In genomic region chr5:9831823-9832222, GRCh38 we compare ENCODE assay signal across 24 cellular contexts.
DNase-seq lines count a peak whose midpoint lies in the region; ATAC-seq, FAIRE-seq and TF ChIP-seq lines count a peak whose summit lies in the region.
"Had no signal": no experiment of that assay in that cellular context is flagged by ENCODE, and none has a peak within 500 bp of the region (broad histone marks: within the 10 kb centered on the region; RNA-seq: fewer than 3 reads in every experiment).

No MANE protein-coding gene starts in this region.

- TF ChIP-seq CTCF in Caco-2 (IDR thresholded peaks at IDR 0.05; ENCODE audit: insufficient read depth in 1 of 2, low read depth in 1 of 2, low read length in 1 of 2, severe bottlenecking in 1 of 2, unreplicated experiment in 1 of 2) (no peak), IMR-90 (conservative IDR thresholded peaks at IDR 0.05; ENCODE audit: low read depth, low read length) (no peak), H1 (IDR thresholded peaks at IDR 0.05; ENCODE audit: control extremely low read depth in 1 of 3, insufficient read depth in 1 of 3, low read depth in 1 of 3, low read length in 3 of 3) (no peak), fibroblast of villous mesenchyme (IDR thresholded peaks at IDR 0.05; ENCODE audit: insufficient read depth, low read depth, low read length) (no peak), CD14-positive monocyte (IDR thresholded peaks at IDR 0.05) (no peak), tibial artery (IDR thresholded peaks at IDR 0.05) (no peak)

- H3K9me3 ChIP-seq in Caco-2 (no peaks in the 10 kb centered on the region), IMR-90 (ENCODE audit: control insufficient read depth, insufficient read depth, low read length) (no peaks in the 10 kb centered on the region), H1 (ENCODE audit: insufficient read depth in 2 of 2, low read depth in 1 of 2, low read length in 1 of 2) (no peaks in the 10 kb centered on the region), tibial artery (no peaks in the 10 kb centered on the region)
- H3K9me3 ChIP-seq: BLaER1, SJSA1 had no signal

- H3K27ac ChIP-seq in IMR-90 (ENCODE audit: insufficient read depth, low read length) (no peak overlapping the region), H1 (ENCODE audit: low read depth, low read length) (no peak overlapping the region), tibial artery (no peak overlapping the region)
- H3K27ac ChIP-seq: BLaER1, SJSA1 had no signal

- H3K4me1 Mint-ChIP-seq in Caco-2 (ENCODE audit: low read depth, unreplicated experiment) (peaks cover 40% of the 10 kb centered on the region), CD14-positive monocyte (no peaks in the 10 kb centered on the region)

- no TSS peak for BruUV-seq in Caco-2 (replicated peaks; lab: Mats Ljungman, UMichigan)
- no TSS peak for BruUV-seq in IMR-90 (replicated peaks; lab: Mats Ljungman, UMichigan)

- H3K18ac ChIP-seq in IMR-90 (ENCODE audit: low read depth, low read length) (no peak overlapping the region), H1 (ENCODE audit: extremely low read depth, low read length) (no peak overlapping the region)

- in situ Hi-C loops in IMR-90 (cut with MboI; ENCODE audit: low sequenced_read_pairs), result no loop called here

- no peak overlapping the region for H4K5ac ChIP-seq in IMR-90 (ENCODE audit: low read depth, low read length)
- H4K5ac ChIP-seq in H1 (ENCODE audit: insufficient read length, low read depth, low read length), result no peak overlapping the region

- peaks cover 3% of the 10 kb centered on the region; the same call in 1 of the 2 replicates for H3K23me2 ChIP-seq in H1 (ENCODE audit: low read depth, low read length)

- CTCF ChIA-PET in Caco-2 (lab: Charles Lee) (no interaction called here), IMR-90 (lab: Yijun Ruan, JAX) (no interaction called here), H1 (lab: Charles Lee; ENCODE audit: partially characterized antibody) (interaction anchor here (1.1 kb wide), 1 partner anchor 27 kb away, joined by 3 read pairs; no protein-coding TSS in a partner anchor)

- no peak for FAIRE-seq in H1 (lab: Jason Lieb, UNC)
- FAIRE-seq: G401.6 had no signal

- H3K56ac ChIP-seq in IMR-90 (ENCODE audit: extremely low read depth, insufficient read depth, low read length), result no peak overlapping the region
- H3K56ac ChIP-seq in H1 (replicated peaks; ENCODE audit: insufficient read length, low read depth, low read length), result no peak overlapping the region

- H3K36me3 ChIP-seq in Caco-2 (ENCODE audit: control insufficient read depth, insufficient read depth, low read length) (no peaks in the 10 kb centered on the region), IMR-90 (ENCODE audit: control insufficient read depth, insufficient read depth, low read length) (no peaks in the 10 kb centered on the region), H1 (ENCODE audit: control insufficient read depth in 2 of 4, insufficient read depth in 4 of 4, low read length in 3 of 4) (no peaks in the 10 kb centered on the region), tibial artery (no peaks in the 10 kb centered on the region)
- H3K36me3 ChIP-seq: BLaER1, SJSA1 had no signal

- H3K14ac ChIP-seq in IMR-90 (replicated peaks; ENCODE audit: low read depth, low read length) (no peak overlapping the region), H1 (ENCODE audit: insufficient read length) (no peak overlapping the region)

- no peak overlapping the region for H3K9ac ChIP-seq in IMR-90 (ENCODE audit: low read depth, low read length)
- no peak overlapping the region for H3K9ac ChIP-seq in H1 (replicated peaks in 1 of 4; ENCODE audit: extremely low read depth in 1 of 4, low read depth in 3 of 4, low read length in 3 of 4)
- H3K9ac ChIP-seq: BLaER1 had no signal

- H3K27me3 Mint-ChIP-seq in Caco-2 (ENCODE audit: insufficient read depth, unreplicated experiment) (no peaks in the 10 kb centered on the region), CD14-positive monocyte (ENCODE audit: low read depth in 3 of 3) (no peaks in the 10 kb centered on the region)
- H3K27me3 Mint-ChIP-seq: CD4-positive, alpha-beta T cell had no signal

- H3K27me3 ChIP-seq in Caco-2 (replicated peaks; ENCODE audit: control insufficient read depth, insufficient read depth, low read length) (no peaks in the 10 kb centered on the region), IMR-90 (ENCODE audit: control insufficient read depth, insufficient read depth, low read length) (peaks cover 2% of the 10 kb centered on the region; the same call in 1 of the 2 replicates), H1 (replicated peaks in 1 of 4; ENCODE audit: control insufficient read depth in 3 of 4, extremely low read depth in 1 of 4, insufficient read depth in 3 of 4, low read length in 3 of 4) (0 out of 7 replicates have a peak, but pooled peaks cover 0 to 2% (median 0%) of the 10 kb centered on the region in 4 experiments), tibial artery (no peaks in the 10 kb centered on the region)
- H3K27me3 ChIP-seq: BLaER1, SJSA1 had no signal

- H2AFZ ChIP-seq in IMR-90 (replicated peaks; ENCODE audit: low read length, poor library complexity) (no peak overlapping the region), H1 (ENCODE audit: low read length) (no peak overlapping the region)

- dilution Hi-C loops in IMR-90 (cut with HindIII; ENCODE audit: low sequenced_read_pairs, unreplicated experiment), result no loop called here

- peak; percentile 57 to 72 for DNase-seq in Caco-2
- peak; percentile 27 for DNase-seq in IMR-90
- DNase-seq in H1 (ENCODE audit: low read depth in 1 of 2, low spot score in 2 of 2), result no peak
- DNase-seq in fibroblast of villous mesenchyme (ENCODE audit: low read depth), result peak; percentile 70
- no peak for DNase-seq in CD14-positive monocyte (ENCODE audit: low spot score)
- DNase-seq in tibial artery, result no peak
- no peak for DNase-seq in NCI-H1048 (lab: John Stamatoyannopoulos, UW)
- DNase-seq: 8988T; ACHN; CD4-positive, alpha-beta T cell; DMS53; GOT3; Karpas-422; NCI-H1105; NCI-H1436 treated with DMSO at 0.1 percent for 48 hours; NCI-H187 treated with DMSO at 0.1 percent for 48 hours; NCI-H69; Right ventricle myocardium superior; RPMI8226 had no signal

- H3K9me1 ChIP-seq in IMR-90 (ENCODE audit: insufficient read depth, low read length), result no peaks in the 10 kb centered on the region

- no peak for TF ChIP-seq POLR2A in IMR-90 (IDR thresholded peaks at IDR 0.05; ENCODE audit: low read depth, low read length)
- TF ChIP-seq POLR2A in H1 (IDR thresholded peaks at IDR 0.05; ENCODE audit: control extremely low read depth in 1 of 2, low read depth in 2 of 2, low read length in 2 of 2), result no peak

- H3K23ac ChIP-seq in IMR-90 (ENCODE audit: low read depth, low read length) (no peak overlapping the region), H1 (ENCODE audit: insufficient read length) (no peak overlapping the region)

- no peak overlapping the region for H2BK20ac ChIP-seq in IMR-90 (ENCODE audit: low read depth, low read length)
- H2BK20ac ChIP-seq in H1 (ENCODE audit: low read length), result no peak overlapping the region

- no peak overlapping the region for H2AK5ac ChIP-seq in IMR-90 (ENCODE audit: low read depth, low read length)
- no peak overlapping the region for H2AK5ac ChIP-seq in H1 (ENCODE audit: low read depth, low read length)

- no peak overlapping the region for H2AK9ac ChIP-seq in IMR-90 (replicated peaks; ENCODE audit: low read depth, low read length, poor library complexity)

- intact Hi-C loops in Caco-2 (cut with micrococcal nuclease; ENCODE audit: unreplicated experiment) (loop anchor here (2.0 to 5.0 kb wide), 4 partner anchors 49 to 401 kb away; no protein-coding TSS in a partner anchor), IMR-90 (cut with micrococcal nuclease) (no loop called here), CD14-positive monocyte (cut with micrococcal nuclease) (no loop called here), tibial artery (cut with DNase I; ENCODE audit: low total_unique reads) (no loop called here)

- peak overlapping the region; percentile 78; the same call in 1 of the 2 replicates for H2BK12ac ChIP-seq in H1 (ENCODE audit: low read depth, low read length)

- no peak overlapping the region for H4K8ac ChIP-seq in IMR-90 (ENCODE audit: low read depth in 2 of 2, low read length in 2 of 2)
- H4K8ac ChIP-seq in H1 (ENCODE audit: extremely low read depth, insufficient read depth, low read length), result no peak overlapping the region

- no peak overlapping the region for H2BK5ac ChIP-seq in IMR-90 (ENCODE audit: low read depth, low read length, poor library complexity, severe bottlenecking)
- 0 out of 2 replicates have a peak overlapping the region, but pooled peaks have one; percentile 47 for H2BK5ac ChIP-seq in H1 (ENCODE audit: low read depth, low read length)

- H3K79me1 ChIP-seq in IMR-90 (ENCODE audit: low read depth in 1 of 2, low read length in 2 of 2) (no peaks in the 10 kb centered on the region), H1 (ENCODE audit: low read depth, low read length) (no peaks in the 10 kb centered on the region)

- H3K79me2 ChIP-seq in H1 (ENCODE audit: control insufficient read depth in 1 of 2, insufficient read depth in 2 of 2, low read length in 2 of 2), result no peaks in the 10 kb centered on the region

- H3K36me3 Mint-ChIP-seq in Caco-2 (ENCODE audit: insufficient read depth, unreplicated experiment), result peaks cover 11% of the 10 kb centered on the region
- no peaks in the 10 kb centered on the region for H3K36me3 Mint-ChIP-seq in CD14-positive monocyte

- POLR2A ChIA-PET in Caco-2 (lab: Charles Lee), result interaction anchor here (0.5 to 0.6 kb wide), 2 partner anchors 49 to 1108 kb away, joined by 4 read pairs; no protein-coding TSS in a partner anchor
- POLR2A ChIA-PET in IMR-90 (lab: Charles Lee; ENCODE audit: unreplicated experiment), result no interaction called here
- POLR2A ChIA-PET in H1 (lab: Charles Lee; ENCODE audit: partially characterized antibody), result no interaction called here

- H2BK120ac ChIP-seq in IMR-90 (ENCODE audit: low read depth, low read length) (no peak overlapping the region), H1 (replicated peaks; ENCODE audit: low read depth, low read length) (no peak overlapping the region)

- ATAC-seq in IMR-90 (ENCODE audit: low read depth), result no peak
- ATAC-seq in HG03045 (IDR thresholded peaks at IDR 0.05; ENCODE audit: unreplicated experiment), result no peak
- ATAC-seq: HCT116 had no signal

- H3K27ac Mint-ChIP-seq in Caco-2 (ENCODE audit: unreplicated experiment), result peak overlapping the region; percentile 85
- no peak overlapping the region for H3K27ac Mint-ChIP-seq in CD14-positive monocyte
- H3K27ac Mint-ChIP-seq: CD4-positive, alpha-beta T cell had no signal

- H4K20me1 ChIP-seq in IMR-90 (ENCODE audit: insufficient read depth, low read length) (no peaks in the 10 kb centered on the region), H1 (replicated peaks in 1 of 2; ENCODE audit: control insufficient read depth in 1 of 2, insufficient read depth in 2 of 2, low read length in 2 of 2) (no peaks in the 10 kb centered on the region)
- H4K20me1 ChIP-seq: BLaER1 had no signal

- H3K4me3 Mint-ChIP-seq in Caco-2 (ENCODE audit: unreplicated experiment) (peak overlapping the region; percentile 26), CD14-positive monocyte (no peak overlapping the region)
- H3K4me3 Mint-ChIP-seq: CD4-positive, alpha-beta T cell had no signal

- no peak overlapping the region for H3K4ac ChIP-seq in IMR-90 (ENCODE audit: low read depth, low read length)
- no peak overlapping the region for H3K4ac ChIP-seq in H1 (replicated peaks; ENCODE audit: insufficient read length, low read depth, low read length)

- no peak for TF ChIP-seq RAD21 in IMR-90 (IDR thresholded peaks at IDR 0.05; ENCODE audit: low read length)
- TF ChIP-seq RAD21 in H1 (IDR thresholded peaks at IDR 0.05 in 1 of 2, conservative IDR thresholded peaks at IDR 0.05 in 1 of 2; ENCODE audit: low read depth in 2 of 2, low read length in 2 of 2), result no peak

- no peak overlapping the region for H4K91ac ChIP-seq in IMR-90 (ENCODE audit: insufficient read depth, low read depth, low read length)
- H4K91ac ChIP-seq in H1 (replicated peaks; ENCODE audit: insufficient read length, low read length), result no peak overlapping the region

- H3K9me3 Mint-ChIP-seq in Caco-2 (ENCODE audit: unreplicated experiment), result peaks cover 13% of the 10 kb centered on the region
- H3K9me3 Mint-ChIP-seq in CD14-positive monocyte, result peaks cover 0 to 3% (median 0%) of the 10 kb centered on the region in 7 donors
- H3K9me3 Mint-ChIP-seq: CD4-positive, alpha-beta T cell had no signal

- no peak overlapping the region for H3K4me2 ChIP-seq in IMR-90 (ENCODE audit: low read depth, low read length)
- no peak overlapping the region for H3K4me2 ChIP-seq in H1 (ENCODE audit: insufficient read depth in 1 of 2, low read depth in 2 of 2, low read length in 2 of 2)
- H3K4me2 ChIP-seq: BLaER1 had no signal

- TF ChIP-seq EP300 in H1 (IDR thresholded peaks at IDR 0.05; ENCODE audit: borderline replicate concordance in 1 of 2, low read depth in 2 of 2, low read length in 2 of 2), result no peak

- no peak overlapping the region for H2BK15ac ChIP-seq in IMR-90 (ENCODE audit: low read depth, low read length)
- H2BK15ac ChIP-seq in H1 (ENCODE audit: low read length), result no peak overlapping the region

- WGBS in IMR-90 (ENCODE audit: extremely low coverage in 2 of 2, insufficient read length in 1 of 2), 2 experiments, result no CpG with 5 or more reads among the region's 6 CpGs
- WGBS in H1 (ENCODE audit: extremely low coverage in 1 of 2, insufficient coverage in 1 of 2, insufficient read length in 1 of 2, insufficient replicate concordance in 2 of 2, low coverage in 1 of 2, low lambda C conversion rate in 2 of 2, missing lambda C conversion rate in 1 of 2), 2 experiments, result 80% methylated on average over 6 of the region's 6 CpGs; no CpG with 5 or more reads in 1 of the 2 experiments

- H3K4me3 ChIP-seq in Caco-2 (ENCODE audit: low read depth, low read length), result no peak overlapping the region
- no peak overlapping the region for H3K4me3 ChIP-seq in IMR-90 (ENCODE audit: insufficient read depth, low read depth, low read length)
- no peak overlapping the region for H3K4me3 ChIP-seq in H1 (ENCODE audit: extremely low read depth in 1 of 4, insufficient read depth in 2 of 4, low read depth in 3 of 4, low read length in 4 of 4)
- no peak overlapping the region for H3K4me3 ChIP-seq in fibroblast of villous mesenchyme (ENCODE audit: low read depth, low read length)
- no peak overlapping the region for H3K4me3 ChIP-seq in tibial artery
- H3K4me3 ChIP-seq: BLaER1, SJSA1 had no signal

- H3K4me1 ChIP-seq in Caco-2 (peaks cover 53% of the 10 kb centered on the region), IMR-90 (ENCODE audit: control insufficient read depth, insufficient read depth, low read length) (no peaks in the 10 kb centered on the region; the same call in 1 of the 2 replicates), H1 (replicated peaks in 1 of 4; ENCODE audit: control insufficient read depth in 3 of 4, insufficient read depth in 4 of 4, low read length in 3 of 4) (peaks cover 6 to 9% (median 7%) of the 10 kb centered on the region in 4 experiments; a peak in 6 of 7 replicates), tibial artery (no peaks in the 10 kb centered on the region)
- H3K4me1 ChIP-seq: SJSA1 had no signal

Comparison
In these comparisons a context has a peak if more than half of its experiments do, and no peak if none do; other contexts are left out.
1. DNase-seq: peak in Caco-2 (2 of 2), IMR-90 (single experiment) and fibroblast of villous mesenchyme (single experiment); none in H1 (0 of 2), CD14-positive monocyte (single experiment), tibial artery (0 of 2) and NCI-H1048 (single experiment).